In the genomic region with DNA sequence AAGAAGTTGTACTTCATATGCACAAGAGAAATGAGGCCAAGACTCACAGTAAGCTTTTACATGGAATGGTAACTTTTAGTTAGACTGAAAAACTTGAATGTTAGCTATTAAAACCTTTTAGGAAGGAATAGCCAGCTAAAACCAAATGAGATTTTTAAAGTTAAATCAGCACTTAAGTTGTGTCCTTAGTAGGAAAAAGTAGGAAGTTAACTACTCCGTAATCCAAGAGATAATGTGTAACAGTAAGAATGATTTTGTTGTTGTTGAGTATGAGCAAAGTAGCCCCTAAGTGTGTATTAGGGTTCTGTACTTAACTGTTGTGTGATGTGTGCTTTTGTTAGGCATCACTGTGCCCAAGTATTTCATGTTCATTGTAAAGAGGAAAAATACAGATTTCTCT, we compare ENCODE assay signal across 17 cellular contexts. TPM values are rescaled to one million over a fixed set of nuclear protein-coding genes. Genes with fewer than 3 reads are reported as not detected.
"Had no signal": no experiment of that assay in that cellular context is flagged by ENCODE, and none has a peak within 500 bp of the region (broad histone marks: within the 10 kb centered on the region; RNA-seq: fewer than 3 reads in every experiment).

No MANE protein-coding gene starts in this region.

- H3K4me3 Mint-ChIP-seq: immature natural killer cell; naive thymus-derived CD4-positive, alpha-beta T cell; stimulated activated effector memory CD8-positive, alpha-beta T cell treated with anti-CD3 and anti-CD28 coated beads, Interleukin-12 subunit alpha, Interleukin-12 subunit beta, amount 100 ng/mL, for 72 hours had no signal

- DNase-seq: activated gamma-delta T cell treated with Interleukin-2 at 50 U/mL for 16 hours; activated T-cell treated with anti-CD3 and anti-CD28 coated beads for 4 hours; amygdala; esophagus squamous epithelium; foreskin fibroblast; glutamatergic neuron; immature natural killer cell; left cardiac atrium; naive thymus-derived CD4-positive, alpha-beta T cell; posterior cingulate gyrus; substantia nigra; T-helper 9 cell; transverse colon had no signal

- H3K4me3 ChIP-seq: esophagus squamous epithelium, lung, skin epidermis, transverse colon had no signal

- H3K4me1 ChIP-seq: transverse colon had no signal

- H3K27ac Mint-ChIP-seq: stimulated activated effector memory CD8-positive, alpha-beta T cell treated with anti-CD3 and anti-CD28 coated beads, Interleukin-12 subunit alpha, Interleukin-12 subunit beta, amount 100 ng/mL, for 72 hours had no signal

- H3K27ac ChIP-seq: esophagus squamous epithelium, skin epidermis, transverse colon had no signal

- ATAC-seq: naive thymus-derived CD4-positive, alpha-beta T cell; stimulated activated effector memory CD8-positive, alpha-beta T cell treated with anti-CD3 and anti-CD28 coated beads, Interleukin-12 subunit alpha, Interleukin-12 subunit beta, amount 100 ng/mL, for 72 hours had no signal

- H3K9me3 Mint-ChIP-seq: immature natural killer cell; naive thymus-derived CD4-positive, alpha-beta T cell; stimulated activated effector memory CD8-positive, alpha-beta T cell treated with anti-CD3 and anti-CD28 coated beads, Interleukin-12 subunit alpha, Interleukin-12 subunit beta, amount 100 ng/mL, for 72 hours had no signal

- H3K27me3 ChIP-seq: esophagus squamous epithelium, transverse colon had no signal

- H3K9me3 ChIP-seq: esophagus squamous epithelium, transverse colon had no signal

- H3K27me3 Mint-ChIP-seq: naive thymus-derived CD4-positive, alpha-beta T cell had no signal

RNA-seq across cellular contexts. Expression of gene MASP2, which starts 21.4 kb away (rescaled TPM):
- total RNA-seq: bronchial epithelial cell, left cardiac atrium, lung, transverse colon had no signal
- polyA plus RNA-seq: immature natural killer cell had no signal
